15 cellular contexts compared by ENCODE assay signal in the genomic region with DNA sequence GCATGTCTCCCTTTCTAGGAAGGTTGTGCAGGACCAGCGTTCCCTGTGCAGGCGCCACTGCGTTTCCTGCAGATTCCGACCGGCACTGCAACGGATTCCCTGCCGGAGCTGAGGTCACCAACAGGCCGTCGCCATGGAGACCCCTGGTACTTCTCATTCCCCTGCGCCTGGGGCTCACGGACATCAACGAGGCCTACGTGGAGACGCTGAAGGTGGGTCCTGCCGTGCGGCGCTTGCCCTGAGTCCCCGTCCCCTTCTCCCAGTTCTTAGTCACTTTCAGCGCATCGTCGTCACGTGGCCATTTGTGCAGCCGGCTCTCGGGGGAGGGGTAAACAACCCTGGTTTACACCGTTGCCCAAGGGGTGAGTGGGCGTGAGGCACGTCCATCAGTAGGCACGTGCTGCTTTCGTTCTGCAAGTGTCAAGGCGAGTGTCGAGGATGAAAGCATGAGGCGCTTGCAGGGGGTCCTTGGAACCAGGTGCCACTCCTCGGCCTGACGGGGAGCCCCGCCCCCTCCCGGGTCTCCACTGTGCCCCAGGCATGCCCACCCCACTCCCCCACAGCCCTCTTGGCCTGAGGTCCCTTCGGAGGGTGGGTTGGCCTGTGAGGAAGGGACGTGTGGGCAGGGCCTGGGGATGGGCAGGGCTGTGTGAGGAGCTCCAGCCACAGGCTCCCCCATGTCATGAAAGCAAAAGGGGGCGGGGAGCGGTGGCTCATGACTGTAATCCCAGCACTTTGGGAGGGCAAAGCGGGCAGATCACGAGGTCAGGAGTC. TPM values are rescaled to one million over a fixed set of nuclear protein-coding genes. Genes with fewer than 3 reads are reported as not detected.
DNase-seq lines count a peak whose midpoint lies in the region; ATAC-seq and TF ChIP-seq lines count a peak whose summit lies in the region.
"Had no signal": no experiment of that assay in that cellular context is flagged by ENCODE, and none has a peak within 500 bp of the region (broad histone marks: within the 10 kb centered on the region; RNA-seq: fewer than 3 reads in every experiment).

No MANE protein-coding gene starts in this region.

- DNase-seq in BE2C = peak; percentile 91
- peak; percentile 55 for DNase-seq in amniotic epithelial cell (ENCODE audit: low read depth)
- DNase-seq in left kidney (ENCODE audit: low read depth, low spot score) = peak; percentile 95
- no peak for DNase-seq in activated CD4-positive, alpha-beta T cell treated with anti-CD3 and anti-CD28 coated beads, Interleukin-2, amount 10 ng/mL, durations not matched to agents 24 days and 14 days
- no peak for DNase-seq in effector memory CD4-positive, alpha-beta T cell
- DNase-seq: activated CD4-positive, alpha-beta T cell treated with anti-CD3 and anti-CD28 coated beads, Interleukin-2, amount 10 ng/mL, durations not matched to agents 7 days and 5 days; activated T-cell treated with anti-CD3 and anti-CD28 coated beads, Interleukin-2, amount 50 U/mL, for 4 hours; Caco-2; effector CD4-positive, alpha-beta T cell; GDM1; NCI-H2029; stimulated activated CD4-positive, alpha-beta T cell treated with anti-CD3 and anti-CD28 coated beads, Interleukin-15, amount 100 ng/mL, for 24 hours; T1000 had no signal

- peaks cover 42% of the 10 kb centered on the region for H3K36me3 ChIP-seq in BE2C
- peaks cover 39% of the 10 kb centered on the region for H3K36me3 ChIP-seq in effector memory CD4-positive, alpha-beta T cell (ENCODE audit: control insufficient read depth, insufficient read depth, low read length)

- no peaks in the 10 kb centered on the region for H3K27me3 Mint-ChIP-seq in activated CD4-positive, alpha-beta T cell treated with anti-CD3 and anti-CD28 coated beads, Interleukin-2, amount 10 ng/mL, durations not matched to agents 24 days and 14 days
- H3K27me3 Mint-ChIP-seq: activated CD4-positive, alpha-beta T cell treated with anti-CD3 and anti-CD28 coated beads, Interleukin-2, amount 10 ng/mL, durations not matched to agents 7 days and 5 days had no signal

- H3K36me3 Mint-ChIP-seq in activated CD4-positive, alpha-beta T cell treated with anti-CD3 and anti-CD28 coated beads, Interleukin-2, amount 10 ng/mL, durations not matched to agents 24 days and 14 days (ENCODE audit: low read depth) = peaks cover 21% of the 10 kb centered on the region

- H3K4me1 ChIP-seq in BE2C = peaks cover 18% of the 10 kb centered on the region
- H3K4me1 ChIP-seq in effector memory CD4-positive, alpha-beta T cell (ENCODE audit: control insufficient read depth, insufficient read depth, low read length, poor library complexity, severe bottlenecking) = no peaks in the 10 kb centered on the region
- H3K4me1 ChIP-seq: adrenal gland, Caco-2 had no signal

- intact Hi-C loops in activated CD4-positive, alpha-beta T cell treated with anti-CD3 and anti-CD28 coated beads, Interleukin-2, amount 10 ng/mL, durations not matched to agents 24 days and 14 days (cut with micrococcal nuclease) = no loop called here

- H3K4me1 Mint-ChIP-seq in activated CD4-positive, alpha-beta T cell treated with anti-CD3 and anti-CD28 coated beads, Interleukin-2, amount 10 ng/mL, durations not matched to agents 24 days and 14 days = peaks cover 8% of the 10 kb centered on the region

- H3K27ac ChIP-seq in effector memory CD4-positive, alpha-beta T cell (ENCODE audit: insufficient read depth, low read length, poor library complexity, severe bottlenecking) = no peak overlapping the region

- H3K4me3 ChIP-seq in BE2C (ENCODE audit: low read depth, low read length) = peak overlapping the region; percentile 35
- no peak overlapping the region for H3K4me3 ChIP-seq in effector memory CD4-positive, alpha-beta T cell (ENCODE audit: insufficient read depth, low read depth, low read length, poor library complexity, severe bottlenecking)
- H3K4me3 ChIP-seq: adrenal gland had no signal

- no peaks in the 10 kb centered on the region for H3K27me3 ChIP-seq in BE2C
- no peaks in the 10 kb centered on the region for H3K27me3 ChIP-seq in effector memory CD4-positive, alpha-beta T cell (replicated peaks; ENCODE audit: control insufficient read depth, insufficient read depth, low read length, poor library complexity, severe bottlenecking)
- H3K27me3 ChIP-seq: adrenal gland had no signal

- no peaks in the 10 kb centered on the region for H3K9me3 Mint-ChIP-seq in activated CD4-positive, alpha-beta T cell treated with anti-CD3 and anti-CD28 coated beads, Interleukin-2, amount 10 ng/mL, durations not matched to agents 24 days and 14 days
- H3K9me3 Mint-ChIP-seq: activated CD4-positive, alpha-beta T cell treated with anti-CD3 and anti-CD28 coated beads, Interleukin-2, amount 10 ng/mL, durations not matched to agents 7 days and 5 days; activated T-cell treated with anti-CD3 and anti-CD28 coated beads, Interleukin-2, amount 50 U/mL, for 4 hours had no signal

- H3K4me3 Mint-ChIP-seq in activated CD4-positive, alpha-beta T cell treated with anti-CD3 and anti-CD28 coated beads, Interleukin-2, amount 10 ng/mL, durations not matched to agents 24 days and 14 days = no peak overlapping the region
- H3K4me3 Mint-ChIP-seq: activated CD4-positive, alpha-beta T cell treated with anti-CD3 and anti-CD28 coated beads, Interleukin-2, amount 10 ng/mL, durations not matched to agents 7 days and 5 days; activated T-cell treated with anti-CD3 and anti-CD28 coated beads, Interleukin-2, amount 50 U/mL, for 4 hours had no signal

- H3K27ac Mint-ChIP-seq in activated CD4-positive, alpha-beta T cell treated with anti-CD3 and anti-CD28 coated beads, Interleukin-2, amount 10 ng/mL, durations not matched to agents 24 days and 14 days = no peak overlapping the region
- H3K27ac Mint-ChIP-seq: activated CD4-positive, alpha-beta T cell treated with anti-CD3 and anti-CD28 coated beads, Interleukin-2, amount 10 ng/mL, durations not matched to agents 7 days and 5 days had no signal

- no peaks in the 10 kb centered on the region for H3K9me3 ChIP-seq in BE2C
- no peaks in the 10 kb centered on the region for H3K9me3 ChIP-seq in effector memory CD4-positive, alpha-beta T cell (ENCODE audit: control insufficient read depth, low read length)
- H3K9me3 ChIP-seq: adrenal gland, Caco-2 had no signal

- no peak for TF ChIP-seq CTCF in BE2C (IDR thresholded peaks at IDR 0.05; ENCODE audit: low read depth, low read length)

- ATAC-seq in GM21619 (IDR thresholded peaks at IDR 0.05; ENCODE audit: unreplicated experiment) = no peak
- ATAC-seq: activated T-cell treated with anti-CD3 and anti-CD28 coated beads, Interleukin-2, amount 50 U/mL, for 4 hours had no signal

RNA-seq across cellular contexts. Expression of a gene that starts 19.8 kb away (rescaled TPM):
- 71.9 TPM for polyA plus RNA-seq in BE2C (2012; ENCODE audit: insufficient read depth, insufficient read length, low read depth)
- 110 and 111 TPM in 2 replicates for total RNA-seq in activated CD4-positive, alpha-beta T cell treated with anti-CD3 and anti-CD28 coated beads, Interleukin-2, amount 10 ng/mL, durations not matched to agents 24 days and 14 days

RNA-seq across cellular contexts. Expression of a gene that starts 29.3 kb away (rescaled TPM):
- 287 TPM for polyA plus RNA-seq in BE2C (2012; ENCODE audit: insufficient read depth, insufficient read length, low read depth)
- 109 and 115 TPM in 2 replicates for total RNA-seq in activated CD4-positive, alpha-beta T cell treated with anti-CD3 and anti-CD28 coated beads, Interleukin-2, amount 10 ng/mL, durations not matched to agents 24 days and 14 days

RNA-seq across cellular contexts. Expression of a gene that starts 29.9 kb away (rescaled TPM):
- 178 TPM for polyA plus RNA-seq in BE2C (2012; ENCODE audit: insufficient read depth, insufficient read length, low read depth)
- total RNA-seq in activated CD4-positive, alpha-beta T cell treated with anti-CD3 and anti-CD28 coated beads, Interleukin-2, amount 10 ng/mL, durations not matched to agents 24 days and 14 days = 62.0 and 63.9 TPM in 2 replicates

RNA-seq across cellular contexts. Expression of a gene that starts 35.0 kb away (rescaled TPM):
- polyA plus RNA-seq in BE2C (2012; ENCODE audit: insufficient read depth, insufficient read length, low read depth) = 58.2 TPM
- total RNA-seq in activated CD4-positive, alpha-beta T cell treated with anti-CD3 and anti-CD28 coated beads, Interleukin-2, amount 10 ng/mL, durations not matched to agents 24 days and 14 days = 51.3 and 55.3 TPM in 2 replicates

Comparison
In these comparisons a context has a peak if more than half of its experiments do, and no peak if none do; other contexts are left out.
1. DNase-seq: peak in BE2C (single experiment), amniotic epithelial cell (single experiment) and left kidney (single experiment); none in activated CD4-positive, alpha-beta T cell treated with anti-CD3 and anti-CD28 coated beads, Interleukin-2, amount 10 ng/mL, durations not matched to agents 24 days and 14 days (single experiment) and effector memory CD4-positive, alpha-beta T cell (0 of 3).